Comparison of ENCODE assay signal across 19 cellular contexts in the genomic region with DNA sequence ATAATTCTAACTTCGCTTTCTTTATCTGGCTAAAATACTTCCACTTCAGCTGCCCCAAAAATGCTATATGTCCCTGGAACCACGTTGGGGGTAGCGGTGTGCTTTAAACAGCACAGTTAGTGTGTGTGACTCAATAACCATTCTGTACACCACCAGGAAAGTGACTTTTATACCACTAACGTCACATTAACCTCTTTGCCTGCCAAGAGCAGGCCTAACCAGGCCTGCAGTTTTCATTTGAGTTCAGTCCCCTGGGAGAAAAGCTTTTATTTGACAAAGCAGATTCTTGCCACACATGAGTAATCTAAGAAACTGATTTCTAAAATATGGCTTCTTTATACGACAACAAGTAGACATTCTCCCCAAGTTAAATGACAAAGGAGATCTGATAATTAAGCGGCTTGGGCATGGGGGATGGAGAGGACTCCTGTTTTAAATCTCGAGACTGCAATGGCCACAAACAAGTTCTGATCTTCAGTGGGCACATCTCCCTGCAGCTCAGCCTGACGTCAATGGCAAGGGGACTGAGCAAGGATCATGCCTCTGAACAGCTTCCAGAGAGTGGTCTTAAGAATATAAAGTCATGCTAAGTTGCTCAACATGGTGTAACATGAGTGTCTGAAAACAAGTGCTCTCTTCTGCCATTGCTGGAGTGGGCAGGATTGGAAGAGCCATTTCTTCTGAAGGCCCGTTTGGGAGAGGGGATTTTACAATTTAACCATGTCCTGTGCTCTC.
A peak's percentile ranks its signal among the peaks of the same experiment; 100 is the strongest.
DNase-seq lines count a peak whose midpoint lies in the region; ATAC-seq and TF ChIP-seq lines count a peak whose summit lies in the region.
"Had no signal": no experiment of that assay in that cellular context is flagged by ENCODE, and none has a peak within 500 bp of the region (broad histone marks: within the 10 kb centered on the region; RNA-seq: fewer than 3 reads in every experiment).

No MANE protein-coding gene starts in this region.

- no peaks in the 10 kb centered on the region for H3K27me3 ChIP-seq in osteoblast (ENCODE audit: insufficient read depth, low read length)
- H3K27me3 ChIP-seq: cardiac muscle cell, SJSA1, suprapubic skin had no signal

- no peaks in the 10 kb centered on the region for H4K20me1 ChIP-seq in osteoblast (ENCODE audit: insufficient read depth, low read length)

- peak overlapping the region; percentile 71 for H2AFZ ChIP-seq in osteoblast (ENCODE audit: low read length)

- H3K4me2 ChIP-seq in osteoblast (ENCODE audit: insufficient read depth, low read length): peak overlapping the region; percentile 33

- TF ChIP-seq CTCF in fibroblast of pulmonary artery (IDR thresholded peaks at IDR 0.05; ENCODE audit: low read length, missing control alignments) (no peak), osteoblast (IDR thresholded peaks at IDR 0.05; ENCODE audit: extremely low read depth, low read depth, low read length) (no peak)

- H3K4me3 ChIP-seq in fibroblast of pulmonary artery (replicated peaks; ENCODE audit: low read depth, low read length) (no peak overlapping the region), osteoblast (ENCODE audit: insufficient read depth, low read length) (no peak overlapping the region)
- H3K4me3 ChIP-seq: cardiac muscle cell, SJSA1, suprapubic skin had no signal

- peaks cover 17% of the 10 kb centered on the region for H3K4me1 ChIP-seq in osteoblast (ENCODE audit: insufficient read depth, low read length)
- H3K4me1 ChIP-seq: SJSA1, suprapubic skin had no signal

- no peak for ATAC-seq in GM21576 (IDR thresholded peaks at IDR 0.05; ENCODE audit: unreplicated experiment)
- no peak for ATAC-seq in GM21723 (IDR thresholded peaks at IDR 0.05; ENCODE audit: unreplicated experiment)
- ATAC-seq: activated CD4-positive, CD25-positive, alpha-beta regulatory T cell treated with anti-CD3 and anti-CD28 coated beads, Interleukin-2, amount 50 U/mL, for 24 hours; left colon had no signal

- DNase-seq in AG20443 (ENCODE audit: low spot score) (peak; percentile 41), NCI-H446 treated with DMSO at 0.1 percent for 48 hours (lab: John Stamatoyannopoulos, UW) (peak; percentile 61), fibroblast of pulmonary artery (ENCODE audit: low read depth) (peak; percentile 72), osteoblast (ENCODE audit: insufficient read length, low spot score, missing footprints) (peak; percentile 76), NCI-H226 (no peak), SW 1271 (lab: John Stamatoyannopoulos, UW) (no peak)
- DNase-seq: activated T-cell treated with anti-CD3 and anti-CD28 coated beads, Interleukin-2, amount 50 U/mL, for 72 hours; foreskin melanocyte; GF-D8; H9; Kasumi-1; left colon; NCI-H510A had no signal

- H3K36me3 ChIP-seq in osteoblast (ENCODE audit: insufficient read depth, low read length): no peaks in the 10 kb centered on the region
- H3K36me3 ChIP-seq: cardiac muscle cell, SJSA1, suprapubic skin had no signal

- peak overlapping the region; percentile 77 for H3K27ac ChIP-seq in osteoblast (ENCODE audit: low read depth, low read length)
- H3K27ac ChIP-seq: cardiac muscle cell, SJSA1, suprapubic skin had no signal

- peaks cover 25% of the 10 kb centered on the region for H3K79me2 ChIP-seq in osteoblast (ENCODE audit: insufficient read depth, low read length)

- H3K9me3 ChIP-seq in osteoblast (ENCODE audit: low read depth, low read length): no peaks in the 10 kb centered on the region
- H3K9me3 ChIP-seq: SJSA1, suprapubic skin had no signal

Comparison
In these comparisons a context has a peak if more than half of its experiments do, and no peak if none do; other contexts are left out.
1. DNase-seq: peak in AG20443 (single experiment), NCI-H446 treated with DMSO at 0.1 percent for 48 hours (single experiment), fibroblast of pulmonary artery (single experiment) and osteoblast (single experiment); none in NCI-H226 (single experiment) and SW 1271 (0 of 2).